1 cellular context compared by ENCODE assay signal in the genomic region with DNA sequence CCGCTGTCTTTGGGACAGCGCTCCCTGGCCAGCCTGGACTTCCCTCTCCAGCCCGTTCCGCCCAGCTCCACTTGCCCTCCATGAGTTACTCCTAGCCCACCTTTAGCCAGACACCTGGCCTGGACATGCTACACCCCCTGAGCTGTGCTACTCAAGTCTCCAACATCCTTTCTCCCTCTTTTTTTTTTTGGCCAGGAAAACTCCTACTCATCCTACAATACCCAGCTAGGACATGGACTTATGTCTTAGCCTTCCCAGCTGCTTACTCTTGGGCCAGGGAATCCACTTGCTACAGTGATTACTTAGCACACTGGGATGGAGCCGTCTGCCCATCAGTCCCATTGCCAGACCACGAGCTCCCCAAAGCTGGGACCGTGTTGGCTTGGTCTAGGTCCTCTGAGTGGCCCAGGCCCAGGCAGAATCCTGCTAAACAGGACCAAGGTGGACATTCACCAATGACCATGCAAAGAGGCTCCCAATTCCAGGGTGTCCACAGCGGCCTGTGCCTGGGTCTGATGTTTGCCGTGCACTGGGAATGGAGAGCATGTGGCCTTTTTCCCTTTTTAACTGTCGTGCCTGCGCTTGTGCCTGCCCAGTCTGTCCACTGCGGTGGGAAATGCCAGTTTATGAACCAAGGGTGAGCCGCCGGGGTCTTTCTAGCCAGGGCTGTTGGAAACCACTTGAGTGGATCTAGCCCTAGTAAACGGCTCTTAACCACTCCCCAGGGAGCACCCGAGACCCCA.
TF ChIP-seq lines count a peak whose summit lies in the region.

No MANE protein-coding gene starts in this region.

TF ChIP-seq in WTC11, 78 proteins besides CTCF, POLR2A, EP300 and RAD21 (continued from another document):
- TF ChIP-seq, protein P1, sequence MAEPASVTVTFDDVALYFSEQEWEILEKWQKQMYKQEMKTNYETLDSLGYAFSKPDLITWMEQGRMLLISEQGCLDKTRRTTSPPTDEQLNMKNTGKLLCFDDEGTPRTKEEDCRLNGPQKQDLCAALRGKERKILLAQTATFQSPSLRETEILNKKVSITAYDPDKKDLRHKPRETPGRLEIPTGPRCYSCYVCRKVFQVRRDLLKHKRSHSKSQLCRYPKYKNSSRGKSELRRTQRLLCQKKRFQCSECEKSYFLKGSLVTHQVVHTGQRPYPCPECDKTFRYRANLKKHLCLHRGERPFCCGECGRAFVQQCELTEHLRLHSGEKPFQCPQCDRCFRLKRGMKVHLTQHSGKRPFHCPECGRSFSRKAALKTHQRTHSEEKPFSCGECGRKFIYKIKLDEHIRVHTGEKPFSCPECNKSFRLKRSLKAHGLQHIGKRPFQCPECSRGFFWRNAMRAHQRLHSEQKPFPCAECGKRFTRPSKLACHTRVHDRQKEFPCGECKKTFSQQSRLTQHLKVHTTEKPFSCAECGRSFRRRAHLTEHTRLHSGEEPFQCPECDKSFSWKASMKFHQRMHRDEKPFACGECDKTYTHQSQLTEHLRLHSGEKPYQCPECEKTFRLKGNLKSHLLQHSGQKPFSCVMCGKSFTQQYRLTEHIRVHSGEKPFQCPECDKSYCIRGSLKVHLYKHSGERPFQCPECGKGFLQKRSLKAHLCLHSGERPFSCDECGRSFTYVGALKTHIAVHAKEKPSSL (CRISPR knock-in tag; conservative IDR thresholded peaks at IDR 0.05): no peak
- TF ChIP-seq, protein P2, sequence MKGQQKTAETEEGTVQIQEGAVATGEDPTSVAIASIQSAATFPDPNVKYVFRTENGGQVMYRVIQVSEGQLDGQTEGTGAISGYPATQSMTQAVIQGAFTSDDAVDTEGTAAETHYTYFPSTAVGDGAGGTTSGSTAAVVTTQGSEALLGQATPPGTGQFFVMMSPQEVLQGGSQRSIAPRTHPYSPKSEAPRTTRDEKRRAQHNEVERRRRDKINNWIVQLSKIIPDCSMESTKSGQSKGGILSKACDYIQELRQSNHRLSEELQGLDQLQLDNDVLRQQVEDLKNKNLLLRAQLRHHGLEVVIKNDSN (CRISPR knock-in tag; IDR thresholded peaks at IDR 0.05): no peak
- TF ChIP-seq TCF7 (CRISPR knock-in tag; IDR thresholded peaks at IDR 0.05; ENCODE audit: low read depth) (no peak), TP53 (CRISPR knock-in tag; IDR thresholded peaks at IDR 0.05) (no peak), RELA (CRISPR knock-in tag; IDR thresholded peaks at IDR 0.05; ENCODE audit: borderline replicate concordance) (no peak)
- TF ChIP-seq, protein P3, sequence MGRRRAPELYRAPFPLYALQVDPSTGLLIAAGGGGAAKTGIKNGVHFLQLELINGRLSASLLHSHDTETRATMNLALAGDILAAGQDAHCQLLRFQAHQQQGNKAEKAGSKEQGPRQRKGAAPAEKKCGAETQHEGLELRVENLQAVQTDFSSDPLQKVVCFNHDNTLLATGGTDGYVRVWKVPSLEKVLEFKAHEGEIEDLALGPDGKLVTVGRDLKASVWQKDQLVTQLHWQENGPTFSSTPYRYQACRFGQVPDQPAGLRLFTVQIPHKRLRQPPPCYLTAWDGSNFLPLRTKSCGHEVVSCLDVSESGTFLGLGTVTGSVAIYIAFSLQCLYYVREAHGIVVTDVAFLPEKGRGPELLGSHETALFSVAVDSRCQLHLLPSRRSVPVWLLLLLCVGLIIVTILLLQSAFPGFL (CRISPR knock-in tag; IDR thresholded peaks at IDR 0.05; ENCODE audit: borderline replicate concordance): no peak
- TF ChIP-seq, protein P4, sequence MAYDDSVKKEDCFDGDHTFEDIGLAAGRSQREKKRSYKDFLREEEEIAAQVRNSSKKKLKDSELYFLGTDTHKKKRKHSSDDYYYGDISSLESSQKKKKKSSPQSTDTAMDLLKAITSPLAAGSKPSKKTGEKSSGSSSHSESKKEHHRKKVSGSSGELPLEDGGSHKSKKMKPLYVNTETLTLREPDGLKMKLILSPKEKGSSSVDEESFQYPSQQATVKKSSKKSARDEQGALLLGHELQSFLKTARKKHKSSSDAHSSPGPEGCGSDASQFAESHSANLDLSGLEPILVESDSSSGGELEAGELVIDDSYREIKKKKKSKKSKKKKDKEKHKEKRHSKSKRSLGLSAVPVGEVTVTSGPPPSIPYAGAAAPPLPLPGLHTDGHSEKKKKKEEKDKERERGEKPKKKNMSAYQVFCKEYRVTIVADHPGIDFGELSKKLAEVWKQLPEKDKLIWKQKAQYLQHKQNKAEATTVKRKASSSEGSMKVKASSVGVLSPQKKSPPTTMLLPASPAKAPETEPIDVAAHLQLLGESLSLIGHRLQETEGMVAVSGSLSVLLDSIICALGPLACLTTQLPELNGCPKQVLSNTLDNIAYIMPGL (CRISPR knock-in tag; IDR thresholded peaks at IDR 0.05): no peak
